8 cellular contexts compared by ENCODE assay signal in the genomic region with DNA sequence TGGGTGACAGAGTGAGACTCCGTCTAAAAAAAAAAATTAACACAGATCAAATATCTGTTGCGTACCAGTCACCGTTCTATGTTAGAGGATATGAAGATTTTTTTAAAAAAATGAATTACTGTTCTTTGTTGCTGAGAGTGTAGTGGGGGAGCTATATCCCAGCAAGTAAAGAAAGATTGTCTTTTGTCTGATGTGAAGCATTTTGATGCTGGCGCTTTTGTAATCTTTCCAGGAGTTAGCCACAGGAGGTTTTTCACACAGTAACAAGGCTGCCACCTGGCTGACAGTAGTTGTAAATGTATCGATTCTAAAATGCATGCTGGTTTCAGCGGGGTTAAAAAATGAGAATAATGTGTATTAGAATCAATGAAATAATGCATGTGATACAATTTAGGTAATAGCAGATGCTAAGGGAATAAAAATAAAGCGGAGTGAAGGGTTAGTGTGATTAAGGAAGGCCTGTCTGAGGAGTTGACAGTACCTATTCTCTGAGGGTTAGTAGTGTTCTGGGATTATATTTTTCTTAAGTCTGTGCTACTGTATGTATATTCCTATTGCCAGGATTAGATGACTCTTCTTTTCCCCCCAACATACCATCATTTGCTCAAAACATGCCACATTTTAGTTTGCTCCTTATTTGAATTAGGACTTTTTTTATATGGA. TPM values are rescaled to one million over a fixed set of nuclear protein-coding genes. Genes with fewer than 3 reads are reported as not detected.
DNase-seq lines count a peak whose midpoint lies in the region; ATAC-seq and TF ChIP-seq lines count a peak whose summit lies in the region.

No MANE protein-coding gene starts in this region.

- peaks cover 11% of the 10 kb centered on the region for H3K4me1 Mint-ChIP-seq in Calu3 (ENCODE audit: low read depth, unreplicated experiment)

- H3K27me3 ChIP-seq in HL-60 (ENCODE audit: insufficient read depth, poor library complexity, severe bottlenecking), result no peaks in the 10 kb centered on the region

- POLR2A ChIA-PET in OCI-LY7 (lab: Charles Lee), result interaction anchor here (0.6 to 3.7 kb wide), 7 partner anchors 9 to 118 kb away, joined by 3 to 22 read pairs (median 4); no protein-coding TSS in a partner anchor

- no peaks in the 10 kb centered on the region for H3K9me2 ChIP-seq in OCI-LY7 (ENCODE audit: insufficient read depth, low read length)

- peak overlapping the region; percentile 14 for H3K27ac Mint-ChIP-seq in Calu3 (ENCODE audit: unreplicated experiment)

- no peaks in the 10 kb centered on the region for H3K9me3 Mint-ChIP-seq in Calu3 (ENCODE audit: low read depth, unreplicated experiment)

- H2AFZ ChIP-seq in OCI-LY7 (ENCODE audit: low read length), result no peak overlapping the region

- H3K4me3 ChIP-seq in HL-60 (replicated peaks; ENCODE audit: insufficient read depth, low read length) (peak overlapping the region; percentile 60), OCI-LY7 (ENCODE audit: low read depth, low read length, poor library complexity, severe bottlenecking) (peak overlapping the region; percentile 96), retinal pigment epithelial cell (ENCODE audit: low read length) (no peak overlapping the region)

- peak overlapping the region; percentile 98 for H3K27ac ChIP-seq in HL-60 (replicated peaks)
- peak overlapping the region; percentile 95 for H3K27ac ChIP-seq in OCI-LY7 (ENCODE audit: low read depth, low read length, poor library complexity, severe bottlenecking)

- intact Hi-C loops in Calu3 (cut with micrococcal nuclease; ENCODE audit: unreplicated experiment), result loop anchor here (1.0 to 5.0 kb wide), 2 partner anchors 104 to 123 kb away; no protein-coding TSS in a partner anchor
- intact Hi-C loops in OCI-LY7 (cut with micrococcal nuclease; ENCODE audit: unreplicated experiment), result loop anchor here (1.0 kb wide), 1 partner anchor 104 kb away; no protein-coding TSS in a partner anchor
- intact Hi-C loops in posterior vena cava (cut with DNase I), result loop anchor here in 1 of 2 donors (10.0 kb wide), 1 partner anchor 105 kb away; no protein-coding TSS in a partner anchor

- no TSS peak for BruUV-seq in Calu3 (replicated peaks; lab: Mats Ljungman, UMichigan)
- BruUV-seq in OCI-LY7 (replicated peaks; lab: Mats Ljungman, UMichigan), result no TSS peak

- peak overlapping the region; percentile 78 for H3K4me2 ChIP-seq in OCI-LY7 (ENCODE audit: low read length)

- TF ChIP-seq CTCF in Calu3 (IDR thresholded peaks at IDR 0.05; ENCODE audit: unreplicated experiment), result peak; percentile 69
- TF ChIP-seq CTCF in HL-60 (IDR thresholded peaks at IDR 0.05; ENCODE audit: insufficient read depth, low read length), result peak; percentile 1
- TF ChIP-seq CTCF in OCI-LY7 (conservative IDR thresholded peaks at IDR 0.05; ENCODE audit: low read length), result peak; percentile 92
- peak; percentile 68 for TF ChIP-seq CTCF in retinal pigment epithelial cell (conservative IDR thresholded peaks at IDR 0.05; ENCODE audit: low read depth, low read length)

- no peaks in the 10 kb centered on the region for H3K27me3 Mint-ChIP-seq in Calu3 (ENCODE audit: unreplicated experiment)

- H3K9me3 ChIP-seq in OCI-LY7 (ENCODE audit: low read length), result peaks cover 15% of the 10 kb centered on the region; the same call in 1 of the 2 replicates

- DNase-seq in Calu3, result peak; percentile 50
- DNase-seq in HL-60 (ENCODE audit: low read depth in 1 of 2, low spot score in 1 of 2), result peak in 1 of 2 experiments; percentile 54
- peak; percentile 74 for DNase-seq in OCI-LY7 (ENCODE audit: low spot score)
- peak; percentile 48 for DNase-seq in activated naive CD4-positive, alpha-beta T cell treated with anti-CD3 and anti-CD28 coated beads, Interleukin-2, amount 50 U/mL, for 16 hours
- peak; percentile 56 for DNase-seq in germinal center (ENCODE audit: low spot score)
- peak; percentile 39 for DNase-seq in retinal pigment epithelial cell (ENCODE audit: low read depth)
- no peak for DNase-seq in posterior vena cava (ENCODE audit: low spot score)

- ATAC-seq in GM21717 (IDR thresholded peaks at IDR 0.05; ENCODE audit: unreplicated experiment), result no peak

- H4K20me1 ChIP-seq in OCI-LY7 (ENCODE audit: insufficient read depth, low read length), result peaks cover 29% of the 10 kb centered on the region

- H3K36me3 ChIP-seq in OCI-LY7 (ENCODE audit: insufficient read depth, low read length), result peaks cover 56% of the 10 kb centered on the region

- H3K79me2 ChIP-seq in OCI-LY7 (ENCODE audit: insufficient read depth, low read depth, low read length), result peaks cover 79% of the 10 kb centered on the region

- CTCF ChIA-PET in Calu3 (lab: Charles Lee), result interaction anchor here (0.6 to 4.7 kb wide), 4 partner anchors 27 to 418 kb away, joined by 3 to 30 read pairs (median 8); no protein-coding TSS in a partner anchor
- CTCF ChIA-PET in OCI-LY7 (lab: Charles Lee; ENCODE audit: unreplicated experiment), result no interaction called here

- peaks cover 29% of the 10 kb centered on the region for H3K4me1 ChIP-seq in OCI-LY7 (ENCODE audit: insufficient read depth, low read length, poor library complexity, severe bottlenecking)

- H3K4me3 Mint-ChIP-seq in Calu3 (ENCODE audit: low read depth, unreplicated experiment), result peak overlapping the region; percentile 99

- peaks cover 48% of the 10 kb centered on the region for H3K36me3 Mint-ChIP-seq in Calu3 (ENCODE audit: insufficient read depth, unreplicated experiment)

RNA-seq across cellular contexts. Expression of gene LMNB1, which starts 3.4 kb away (rescaled TPM):
- total RNA-seq in Calu3 (2022), result 128 and 153 TPM in 2 replicates
- 173 and 232 TPM in 2 replicates for total RNA-seq in OCI-LY7 (2014; rRNA removed; shearing (Covaris generic))
- 264 and 280 TPM in 2 replicates for total RNA-seq in OCI-LY7 (2022)
- 1 to 10 TPM; 4.4 to 5.7 TPM for total RNA-seq in posterior vena cava

Comparison
In these comparisons a context has a peak if more than half of its experiments do, and no peak if none do; other contexts are left out.
1. CTCF ChIP-seq: peak in every context shown above with its lines; median percentile 92 in OCI-LY7; 69 in Calu3; 68 in retinal pigment epithelial cell; 1 in HL-60.
2. RNA of gene LMNB1, which starts 3.4 kb away (total RNA-seq): 173 to 280 TPM in OCI-LY7 and 128 to 153 TPM in Calu3; 4.4 to 5.7 TPM in posterior vena cava; every median in the first group is over 10 times any median in the second.